21 cellular contexts compared by ENCODE assay signal in genomic region chr9:73344060-73344459, GRCh38.
DNase-seq lines count a peak whose midpoint lies in the region; ATAC-seq, FAIRE-seq and TF ChIP-seq lines count a peak whose summit lies in the region.
"Had no signal": no experiment of that assay in that cellular context is flagged by ENCODE, and none has a peak within 500 bp of the region (broad histone marks: within the 10 kb centered on the region; RNA-seq: fewer than 3 reads in every experiment).

No MANE protein-coding gene starts in this region.

- H2BK20ac ChIP-seq in IMR-90 (ENCODE audit: low read depth, low read length): no peak overlapping the region

- no peak overlapping the region for H4K5ac ChIP-seq in IMR-90 (ENCODE audit: low read depth, low read length)

- no peak overlapping the region for H2BK120ac ChIP-seq in IMR-90 (ENCODE audit: low read depth, low read length)

- BruUV-seq in HepG2 (replicated peaks; lab: Mats Ljungman, UMichigan) (no TSS peak), IMR-90 (replicated peaks; lab: Mats Ljungman, UMichigan) (no TSS peak)

- POLR2A ChIA-PET in HepG2 (lab: Yijun Ruan, JAX) (no interaction called here), IMR-90 (lab: Charles Lee; ENCODE audit: unreplicated experiment) (no interaction called here)

- no peak overlapping the region for H3K56ac ChIP-seq in IMR-90 (ENCODE audit: extremely low read depth, insufficient read depth, low read length)

- no peak overlapping the region for H3K18ac ChIP-seq in IMR-90 (ENCODE audit: low read depth, low read length)

- ATAC-seq in HepG2 (no peak), right lobe of liver (no peak), IMR-90 (ENCODE audit: low read depth) (no peak), GM21825 (IDR thresholded peaks at IDR 0.05; ENCODE audit: unreplicated experiment) (no peak)
- ATAC-seq: A549 had no signal

- H3K23ac ChIP-seq in IMR-90 (ENCODE audit: low read depth, low read length): no peak overlapping the region

- H3K4ac ChIP-seq in IMR-90 (ENCODE audit: low read depth, low read length): no peak overlapping the region

- intact Hi-C loops in HepG2 (cut with micrococcal nuclease; ENCODE audit: unreplicated experiment): no loop called here
- intact Hi-C loops in right lobe of liver (cut with DNase I): no loop called here
- intact Hi-C loops in IMR-90 (cut with micrococcal nuclease): no loop called here

- dilution Hi-C loops in IMR-90 (cut with HindIII; ENCODE audit: low sequenced_read_pairs, unreplicated experiment): no loop called here

- TF ChIP-seq RAD21 in HepG2 (CRISPR knock-in tag; IDR thresholded peaks at IDR 0.05) (no peak), IMR-90 (IDR thresholded peaks at IDR 0.05; ENCODE audit: low read length) (no peak)

- TF ChIP-seq CTCF in HepG2 (CRISPR knock-in tag; IDR thresholded peaks at IDR 0.05) (no peak), right lobe of liver (IDR thresholded peaks at IDR 0.05) (no peak), IMR-90 (conservative IDR thresholded peaks at IDR 0.05; ENCODE audit: low read depth, low read length) (no peak)

- CTCF ChIA-PET in HepG2 (lab: Yijun Ruan, JAX; ENCODE audit: low intra/inter-chr PET ratio, low total read pairs): no interaction called here
- CTCF ChIA-PET in IMR-90 (lab: Yijun Ruan, JAX): no interaction called here

- no peak overlapping the region for H2AK5ac ChIP-seq in IMR-90 (ENCODE audit: low read depth, low read length)

- no peak overlapping the region for H3K4me3 ChIP-seq in HepG2 (replicated peaks in 1 of 3; ENCODE audit: insufficient read depth in 1 of 3, low read depth in 2 of 3, low read length in 3 of 3)
- no peak overlapping the region for H3K4me3 ChIP-seq in right lobe of liver
- H3K4me3 ChIP-seq in IMR-90 (ENCODE audit: insufficient read depth, low read depth, low read length): no peak overlapping the region
- H3K4me3 ChIP-seq: A549, BLaER1 had no signal

- H4K20me1 ChIP-seq in HepG2 (ENCODE audit: insufficient read depth, low read length) (no peaks in the 10 kb centered on the region), IMR-90 (ENCODE audit: insufficient read depth, low read length) (no peaks in the 10 kb centered on the region)
- H4K20me1 ChIP-seq: BLaER1 had no signal

- H3K79me2 ChIP-seq in HepG2 (ENCODE audit: insufficient read depth, low read length): no peaks in the 10 kb centered on the region

- H3K9me3 ChIP-seq in HepG2 (ENCODE audit: low read length): no peaks in the 10 kb centered on the region
- no peaks in the 10 kb centered on the region for H3K9me3 ChIP-seq in right lobe of liver
- H3K9me3 ChIP-seq in IMR-90 (ENCODE audit: control insufficient read depth, insufficient read depth, low read length): no peaks in the 10 kb centered on the region
- H3K9me3 ChIP-seq: A549, BE2C, BLaER1 had no signal

- H2BK15ac ChIP-seq in IMR-90 (ENCODE audit: low read depth, low read length): no peak overlapping the region

- TF ChIP-seq POLR2A in HepG2 (IDR thresholded peaks at IDR 0.05; ENCODE audit: insufficient read depth in 1 of 2, low read depth in 2 of 2, low read length in 2 of 2) (no peak), right lobe of liver (IDR thresholded peaks at IDR 0.05) (no peak), IMR-90 (IDR thresholded peaks at IDR 0.05; ENCODE audit: low read depth, low read length) (no peak)

- TF ChIP-seq EP300 in HepG2 (IDR thresholded peaks at IDR 0.05; ENCODE audit: low read depth in 2 of 2, low read length in 2 of 2) (no peak), HepG2 (CRISPR knock-in tag; IDR thresholded peaks at IDR 0.05; ENCODE audit: borderline replicate concordance) (no peak)

- no peak overlapping the region for H2AK9ac ChIP-seq in IMR-90 (replicated peaks; ENCODE audit: low read depth, low read length, poor library complexity)

- no peak for DNase-seq in HepG2 (ENCODE audit: low spot score)
- DNase-seq in right lobe of liver: no peak
- no peak for DNase-seq in IMR-90
- peak; percentile 32 for DNase-seq in NCI-H748 treated with DMSO at 0.1 percent for 48 hours (lab: John Stamatoyannopoulos, UW)
- no peak for DNase-seq in ACHN
- DNase-seq in stimulated activated CD4-positive, alpha-beta T cell treated with anti-CD3 and anti-CD28 coated beads, Interleukin-1b, Interleukin-23, amount 100 ng/mL, for 48 hours: no peak
- DNase-seq: BE2C; C1 segment of cervical spinal cord; CD4-positive, alpha-beta memory T cell; CD4-positive, CD25-positive, alpha-beta regulatory T cell; CD8-positive, alpha-beta memory T cell; COR-L47; DMS79 treated with DMSO at 0.1 percent for 48 hours; GF-D8 had no signal

- H3K14ac ChIP-seq in IMR-90 (replicated peaks; ENCODE audit: low read depth, low read length): no peak overlapping the region

- H3K79me1 ChIP-seq in IMR-90 (ENCODE audit: low read depth in 1 of 2, low read length in 2 of 2): no peaks in the 10 kb centered on the region

- in situ Hi-C loops in HepG2 (cut with HindIII; ENCODE audit: extremely low pct_ligation_motif_present, low pct_unique_long_range_greater_than_20kb) (no loop called here), IMR-90 (cut with MboI; ENCODE audit: low sequenced_read_pairs) (no loop called here), ACHN (cut with HindIII; ENCODE audit: low pct_ligation_motif_present, low pct_unique_long_range_greater_than_20kb, low sequenced_read_pairs) (no loop called here)

- H3K9me1 ChIP-seq in IMR-90 (ENCODE audit: insufficient read depth, low read length): no peaks in the 10 kb centered on the region

- H3K36me3 ChIP-seq in HepG2 (replicated peaks in 1 of 2; ENCODE audit: control insufficient read depth in 1 of 2, insufficient read depth in 2 of 2, low read length in 2 of 2): no peaks in the 10 kb centered on the region
- H3K36me3 ChIP-seq in right lobe of liver: no peaks in the 10 kb centered on the region
- no peaks in the 10 kb centered on the region for H3K36me3 ChIP-seq in IMR-90 (ENCODE audit: control insufficient read depth, insufficient read depth, low read length)
- H3K36me3 ChIP-seq: BE2C, BLaER1 had no signal

- H4K8ac ChIP-seq in IMR-90 (ENCODE audit: low read depth in 2 of 2, low read length in 2 of 2): no peak overlapping the region

- no peaks in the 10 kb centered on the region for H3K4me1 ChIP-seq in HepG2 (ENCODE audit: insufficient read depth, low read length)
- H3K4me1 ChIP-seq in right lobe of liver: no peaks in the 10 kb centered on the region
- H3K4me1 ChIP-seq in IMR-90 (ENCODE audit: control insufficient read depth, insufficient read depth, low read length): no peaks in the 10 kb centered on the region
- H3K4me1 ChIP-seq: A549, BE2C, BLaER1 had no signal

- 6% methylated on average over 3 of the region's 3 CpGs for WGBS in HepG2 (ENCODE audit: low lambda C conversion rate)
- WGBS in right lobe of liver (ENCODE audit: insufficient coverage, low coverage, low lambda C conversion rate, missing lambda C conversion rate): 50% methylated on average over 3 of the region's 3 CpGs
- no CpG with 5 or more reads among the region's 3 CpGs for WGBS in IMR-90 (ENCODE audit: extremely low coverage in 2 of 2, insufficient read length in 1 of 2), 2 experiments

- no peak overlapping the region for H3K9ac ChIP-seq in HepG2 (ENCODE audit: insufficient read depth, low read depth, low read length)
- no peak overlapping the region for H3K9ac ChIP-seq in IMR-90 (ENCODE audit: low read depth, low read length)
- H3K9ac ChIP-seq: BLaER1 had no signal

- H2AFZ ChIP-seq in HepG2 (ENCODE audit: low read length) (no peak overlapping the region), IMR-90 (replicated peaks; ENCODE audit: low read length, poor library complexity) (no peak overlapping the region)

- H3K4me2 ChIP-seq in HepG2 (ENCODE audit: low read depth, low read length) (no peak overlapping the region), IMR-90 (ENCODE audit: low read depth, low read length) (no peak overlapping the region)
- H3K4me2 ChIP-seq: A549, BLaER1 had no signal

- FAIRE-seq in HepG2 (lab: Jason Lieb, UNC): no peak
- FAIRE-seq: A549, G401.6, GM12891, GM19239 had no signal

- H3K27ac ChIP-seq in HepG2 (ENCODE audit: extremely low read length, insufficient read depth, low read length) (no peak overlapping the region), right lobe of liver (no peak overlapping the region), IMR-90 (ENCODE audit: insufficient read depth, low read length) (no peak overlapping the region)
- H3K27ac ChIP-seq: 22Rv1, A549, BLaER1 had no signal

- H4K91ac ChIP-seq in IMR-90 (ENCODE audit: insufficient read depth, low read depth, low read length): no peak overlapping the region

- H3K27me3 ChIP-seq in HepG2 (ENCODE audit: control insufficient read depth in 1 of 2, insufficient read depth in 2 of 2, low read length in 2 of 2) (no peaks in the 10 kb centered on the region), right lobe of liver (no peaks in the 10 kb centered on the region), IMR-90 (ENCODE audit: control insufficient read depth, insufficient read depth, low read length) (no peaks in the 10 kb centered on the region)
- H3K27me3 ChIP-seq: BE2C, BLaER1 had no signal

- no peak overlapping the region for H2BK5ac ChIP-seq in IMR-90 (ENCODE audit: low read depth, low read length, poor library complexity, severe bottlenecking)

TF ChIP-seq in HepG2, 621 proteins besides CTCF, POLR2A, EP300 and RAD21 (continues in another document):
- TF ChIP-seq CEBPB (IDR thresholded peaks at IDR 0.05; ENCODE audit: borderline replicate concordance, low read depth, low read length): peak; percentile 41; the same call in 1 of the 2 replicates
- peak in 1 of 2 experiments; percentile 41; a peak in 1 of 4 replicates for TF ChIP-seq ATF4 (CRISPR knock-in tag; IDR thresholded peaks at IDR 0.05)

TF ChIP-seq in IMR-90, 13 proteins besides CTCF, POLR2A, EP300 and RAD21:
- TF ChIP-seq MAFK (IDR thresholded peaks at IDR 0.05; ENCODE audit: low read depth, low read length) (no peak), CEBPB (IDR thresholded peaks at IDR 0.05; ENCODE audit: low read depth, low read length) (0 out of 2 replicates have a peak, but pooled peaks have one; percentile 39), FOS (IDR thresholded peaks at IDR 0.05; ENCODE audit: low read depth, low read length) (no peak)
